In genomic region chr3:177145402-177145801, GRCh38 we compare ENCODE assay signal across 9 cellular contexts. TPM values are rescaled to one million over a fixed set of nuclear protein-coding genes. Genes with fewer than 3 reads are reported as not detected.
DNase-seq lines count a peak whose midpoint lies in the region; ATAC-seq, FAIRE-seq and TF ChIP-seq lines count a peak whose summit lies in the region.
"Had no signal": no experiment of that assay in that cellular context is flagged by ENCODE, and none has a peak within 500 bp of the region (broad histone marks: within the 10 kb centered on the region; RNA-seq: fewer than 3 reads in every experiment).

No MANE protein-coding gene starts in this region.

- H3K36me3 Mint-ChIP-seq in GM23338 (ENCODE audit: low read depth) (no peaks in the 10 kb centered on the region; the same call in 2 of the 3 replicates), nephron (ENCODE audit: low read depth) (peaks cover 30% of the 10 kb centered on the region)

- ATAC-seq in GM23338 (no peak; the same call in 2 of the 3 replicates), HepG2 (no peak)
- ATAC-seq: left ventricle myocardium superior had no signal

- TF ChIP-seq CTCF in GM23338 (conservative IDR thresholded peaks at IDR 0.05; ENCODE audit: low read depth in 2 of 2) = no peak
- TF ChIP-seq CTCF in OCI-LY1 (IDR thresholded peaks at IDR 0.05; ENCODE audit: low read length) = no peak
- TF ChIP-seq CTCF in nephron (IDR thresholded peaks at IDR 0.05; ENCODE audit: unreplicated experiment in 3 of 3) = no peak
- no peak for TF ChIP-seq CTCF in HepG2 (CRISPR knock-in tag; IDR thresholded peaks at IDR 0.05)

- peak overlapping the region; percentile 7; the same call in 1 of the 2 replicates for H3K27ac ChIP-seq in GM23338 (ENCODE audit: low read depth)
- H3K27ac ChIP-seq in OCI-LY1 (ENCODE audit: low read depth, low read length, poor library complexity, severe bottlenecking) = peak overlapping the region; percentile 92
- H3K27ac ChIP-seq in HepG2 (ENCODE audit: extremely low read length, insufficient read depth, low read length) = no peak overlapping the region

- intact Hi-C loops in HepG2 (cut with micrococcal nuclease; ENCODE audit: unreplicated experiment) = no loop called here

- TF ChIP-seq RAD21 in HepG2 (CRISPR knock-in tag; IDR thresholded peaks at IDR 0.05) = no peak

- no peak overlapping the region; the same call in 2 of the 3 replicates for H3K4me3 Mint-ChIP-seq in GM23338
- H3K4me3 Mint-ChIP-seq in nephron = no peak overlapping the region

- H3K9me3 Mint-ChIP-seq in GM23338 (no peaks in the 10 kb centered on the region), nephron (no peaks in the 10 kb centered on the region)

- H3K9me2 ChIP-seq in GM23338 (ENCODE audit: insufficient read depth) (no peaks in the 10 kb centered on the region), OCI-LY1 (ENCODE audit: low read depth, low read length) (no peaks in the 10 kb centered on the region)

- H4K20me1 ChIP-seq in GM23338 (replicated peaks; ENCODE audit: insufficient read depth) (peaks cover 84% of the 10 kb centered on the region), OCI-LY1 (ENCODE audit: insufficient read depth, low read length) (no peaks in the 10 kb centered on the region), HepG2 (ENCODE audit: insufficient read depth, low read length) (peaks cover 67% of the 10 kb centered on the region)

- no peaks in the 10 kb centered on the region for H3K36me3 ChIP-seq in GM23338 (ENCODE audit: insufficient read depth)
- H3K36me3 ChIP-seq in OCI-LY1 (ENCODE audit: insufficient read depth, low read length) = peaks cover 1% of the 10 kb centered on the region; the same call in 1 of the 2 replicates
- H3K36me3 ChIP-seq in HepG2 (replicated peaks in 1 of 2; ENCODE audit: control insufficient read depth in 1 of 2, insufficient read depth in 2 of 2, low read length in 2 of 2) = no peaks in the 10 kb centered on the region; a peak in 1 of 5 replicates

- H3K27me3 ChIP-seq in GM23338 (ENCODE audit: insufficient read depth) = no peaks in the 10 kb centered on the region
- H3K27me3 ChIP-seq in OCI-LY1 (ENCODE audit: insufficient read depth, low read length) = no peaks in the 10 kb centered on the region
- H3K27me3 ChIP-seq in HepG2 (ENCODE audit: control insufficient read depth in 1 of 2, insufficient read depth in 2 of 2, low read length in 2 of 2) = no peaks in the 10 kb centered on the region

- CTCF ChIA-PET in HepG2 (lab: Yijun Ruan, JAX; ENCODE audit: low intra/inter-chr PET ratio, low total read pairs) = no interaction called here

- H3K4me1 ChIP-seq in GM23338 (ENCODE audit: insufficient read depth) = peaks cover 59% of the 10 kb centered on the region
- H3K4me1 ChIP-seq in OCI-LY1 (ENCODE audit: insufficient read depth, low read length, severe bottlenecking) = peaks cover 100% of the 10 kb centered on the region
- H3K4me1 ChIP-seq in HepG2 (ENCODE audit: insufficient read depth, low read length) = peaks cover 65% of the 10 kb centered on the region

- H3K4me3 ChIP-seq in GM23338 (no peak overlapping the region), OCI-LY1 (ENCODE audit: low read depth, low read length, poor library complexity, severe bottlenecking) (peak overlapping the region; percentile 47), HepG2 (replicated peaks in 1 of 3; ENCODE audit: insufficient read depth in 1 of 3, low read depth in 2 of 3, low read length in 3 of 3) (no peak overlapping the region)

- no peak overlapping the region for H3K27ac Mint-ChIP-seq in GM23338
- H3K27ac Mint-ChIP-seq in nephron = peak overlapping the region; percentile 43 to 73 (median 51)

- POLR2A ChIA-PET in HepG2 (lab: Yijun Ruan, JAX) = no interaction called here

- DNase-seq in NCI-H2107 treated with DMSO at 0.1 percent for 48 hours (lab: John Stamatoyannopoulos, UW; ENCODE audit: unreplicated experiment) = peak; percentile 48
- DNase-seq in NCI-H2107 (lab: John Stamatoyannopoulos, UW) = no peak
- no peak for DNase-seq in GM23338 (ENCODE audit: low spot score)
- no peak for DNase-seq in HuH-7 (ENCODE audit: low spot score)
- DNase-seq in 8988T = no peak
- no peak for DNase-seq in HepG2 (ENCODE audit: low spot score)
- DNase-seq: left ventricle myocardium superior had no signal

- H3K4me2 ChIP-seq in GM23338 (peak overlapping the region; percentile 15; the same call in 1 of the 2 replicates), OCI-LY1 (ENCODE audit: low read length) (peak overlapping the region; percentile 66), HepG2 (ENCODE audit: low read depth, low read length) (no peak overlapping the region)

- H3F3A ChIP-seq in GM23338 (replicated peaks; ENCODE audit: low read depth) (no peaks in the 10 kb centered on the region), OCI-LY1 (ENCODE audit: insufficient read depth, low read length) (0 out of 2 replicates have a peak, but pooled peaks cover 5% of the 10 kb centered on the region)

- BruUV-seq in HepG2 (replicated peaks; lab: Mats Ljungman, UMichigan) = no TSS peak

- peaks cover 100% of the 10 kb centered on the region for H3K79me2 ChIP-seq in GM23338 (replicated peaks; ENCODE audit: insufficient read depth)
- peaks cover 100% of the 10 kb centered on the region for H3K79me2 ChIP-seq in OCI-LY1 (ENCODE audit: insufficient read depth, low read length)
- peaks cover 96% of the 10 kb centered on the region for H3K79me2 ChIP-seq in HepG2 (ENCODE audit: insufficient read depth, low read length)

- H3K27me3 Mint-ChIP-seq in GM23338 (ENCODE audit: insufficient read depth, low read depth, poor library complexity) = peaks cover 3% of the 10 kb centered on the region
- H3K27me3 Mint-ChIP-seq in nephron (ENCODE audit: low read depth) = no peaks in the 10 kb centered on the region

- in situ Hi-C loops in HepG2 (cut with HindIII; ENCODE audit: extremely low pct_ligation_motif_present, low pct_unique_long_range_greater_than_20kb) = no loop called here

- no peak for TF ChIP-seq POLR2A in HepG2 (IDR thresholded peaks at IDR 0.05; ENCODE audit: insufficient read depth in 1 of 2, low read depth in 2 of 2, low read length in 2 of 2)

- no peak overlapping the region for H2AFZ ChIP-seq in GM23338
- no peak overlapping the region for H2AFZ ChIP-seq in OCI-LY1 (ENCODE audit: low read length)
- H2AFZ ChIP-seq in HepG2 (ENCODE audit: low read length) = no peak overlapping the region

- WGBS in HepG2 (ENCODE audit: low lambda C conversion rate) = 92% methylated on average over 1 of the region's 1 CpG

- H3K9ac ChIP-seq in OCI-LY1 (ENCODE audit: low read length) (peak overlapping the region; percentile 53), HepG2 (ENCODE audit: insufficient read depth, low read depth, low read length) (no peak overlapping the region)

- TF ChIP-seq EP300 in HepG2 (IDR thresholded peaks at IDR 0.05; ENCODE audit: low read depth in 2 of 2, low read length in 2 of 2) = no peak
- TF ChIP-seq EP300 in HepG2 (CRISPR knock-in tag; IDR thresholded peaks at IDR 0.05; ENCODE audit: borderline replicate concordance) = no peak

- peaks cover 55% of the 10 kb centered on the region for H3K4me1 Mint-ChIP-seq in GM23338
- H3K4me1 Mint-ChIP-seq in nephron = peaks cover 54% of the 10 kb centered on the region

- FAIRE-seq in HepG2 (lab: Jason Lieb, UNC) = no peak

- H3K9me3 ChIP-seq in OCI-LY1 (ENCODE audit: low read length) (no peaks in the 10 kb centered on the region), HepG2 (ENCODE audit: low read length) (no peaks in the 10 kb centered on the region)

TF ChIP-seq in HepG2, 621 proteins besides CTCF, POLR2A, EP300 and RAD21 (continues in another document):
- TF ChIP-seq, protein P1, sequence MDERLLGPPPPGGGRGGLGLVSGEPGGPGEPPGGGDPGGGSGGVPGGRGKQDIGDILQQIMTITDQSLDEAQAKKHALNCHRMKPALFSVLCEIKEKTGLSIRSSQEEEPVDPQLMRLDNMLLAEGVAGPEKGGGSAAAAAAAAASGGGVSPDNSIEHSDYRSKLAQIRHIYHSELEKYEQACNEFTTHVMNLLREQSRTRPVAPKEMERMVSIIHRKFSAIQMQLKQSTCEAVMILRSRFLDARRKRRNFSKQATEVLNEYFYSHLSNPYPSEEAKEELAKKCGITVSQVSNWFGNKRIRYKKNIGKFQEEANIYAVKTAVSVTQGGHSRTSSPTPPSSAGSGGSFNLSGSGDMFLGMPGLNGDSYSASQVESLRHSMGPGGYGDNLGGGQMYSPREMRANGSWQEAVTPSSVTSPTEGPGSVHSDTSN (CRISPR knock-in tag; IDR thresholded peaks at IDR 0.05) = no peak
- no peak for TF ChIP-seq ZNF205 (CRISPR knock-in tag; IDR thresholded peaks at IDR 0.05)
- TF ChIP-seq ARNT2 (CRISPR knock-in tag; IDR thresholded peaks at IDR 0.05; ENCODE audit: low read depth) = no peak
- TF ChIP-seq ZNF530 (CRISPR knock-in tag; IDR thresholded peaks at IDR 0.05; ENCODE audit: low read depth) = no peak
- TF ChIP-seq AKAP8 (CRISPR knock-in tag; IDR thresholded peaks at IDR 0.05) = no peak

RNA-seq across cellular contexts. Expression of gene TBL1XR1, which starts 51.9 kb away (rescaled TPM):
- 122 and 130 TPM in 2 replicates for total RNA-seq in GM23338 (2014; rRNA removed; shearing (Covaris generic))
- polyA plus RNA-seq in GM23338 (2016; fragmentation: Nextera tagmentation; extraction: Ambion mirVana) (37.7 and 49.6 TPM in 2 replicates), HepG2 (2011; rRNA removed) (49.2 and 57.7 TPM in 2 replicates)
- 62.5 and 108 TPM in 2 replicates for total RNA-seq in HepG2 (2016; rRNA removed; fragmentation: Illumina TruSeq; extraction: Trizol)
- 10.8 TPM in 2 replicates for total RNA-seq in HepG2 (2016; cell fraction: cytosol; rRNA removed; fragmentation: Illumina TruSeq; extraction: Trizol; ENCODE audit: low read depth)
- total RNA-seq in HepG2 (2016; cell fraction: insoluble cytoplasmic fraction; rRNA removed; fragmentation: Illumina TruSeq; extraction: Trizol) = 67.0 and 111 TPM in 2 replicates
- 31.7 and 36.1 TPM in 2 replicates for total RNA-seq in HepG2 (2016; cell fraction: membrane; rRNA removed; fragmentation: Illumina TruSeq; extraction: Trizol)
- total RNA-seq in HepG2 (2016; cell fraction: nucleus; rRNA removed; fragmentation: Illumina TruSeq; extraction: Trizol) = 58.6 and 64.8 TPM in 2 replicates
- polyA plus RNA-seq in HepG2 (2011; cell fraction: cytosol; rRNA removed) = 12.2 and 20.2 TPM in 2 replicates
- polyA plus RNA-seq in HepG2 (2011; cell fraction: nucleus; rRNA removed) = 20.1 and 30.6 TPM in 2 replicates
- polyA plus RNA-seq in HepG2 (2012) = 21.8 and 27.0 TPM in 2 replicates
- polyA plus RNA-seq in HepG2 (2016; cell fraction: cytosol; fragmentation: Illumina TruSeq; extraction: Trizol; ENCODE audit: low read depth) = 1.9 and 2.1 TPM in 2 replicates
- 38.3 and 42.9 TPM in 2 replicates for polyA plus RNA-seq in HepG2 (2016; cell fraction: insoluble cytoplasmic fraction; fragmentation: Illumina TruSeq; extraction: Trizol; ENCODE audit: low read depth)
- 6.4 and 9.9 TPM in 2 replicates for polyA plus RNA-seq in HepG2 (2016; cell fraction: membrane; fragmentation: Illumina TruSeq; extraction: Trizol; ENCODE audit: low read depth)
- 53.4 and 55.7 TPM in 2 replicates for polyA plus RNA-seq in HepG2 (2016; cell fraction: nucleus; fragmentation: Illumina TruSeq; extraction: Trizol; ENCODE audit: insufficient read depth, low read depth)
- 126 and 330 TPM in 2 replicates for polyA minus RNA-seq in HepG2 (2011; rRNA and poly(A)+ RNA removed; ENCODE audit: low replicate concordance)
- polyA minus RNA-seq in HepG2 (2011; cell fraction: cytosol; rRNA and poly(A)+ RNA removed) = 128 and 166 TPM in 2 replicates
- 187 and 199 TPM in 2 replicates for polyA minus RNA-seq in HepG2 (2011; cell fraction: nucleus; rRNA and poly(A)+ RNA removed)
